ENCODE assay signal across 1 cellular context in genomic region chr2:219402665-219403515, GRCh38.
TF ChIP-seq lines count a peak whose summit lies in the region.

No MANE protein-coding gene starts in this region.

TF ChIP-seq in HEK293, 187 proteins besides CTCF, POLR2A, EP300 and RAD21 (continued from another document):
- TF ChIP-seq ZNF280D (tag by site-specific recombination; IDR thresholded peaks at IDR 0.05) (no peak), ZFHX2 (tag by site-specific recombination; conservative IDR thresholded peaks at IDR 0.05) (peak; percentile 28; the same call in 1 of the 2 replicates), ZSCAN30 (tag by site-specific recombination; IDR thresholded peaks at IDR 0.05) (no peak), INSM2 (tag by site-specific recombination; IDR thresholded peaks at IDR 0.05) (no peak), GLI2 (tag by site-specific recombination; IDR thresholded peaks at IDR 0.05; ENCODE audit: borderline replicate concordance, low read depth) (no peak)
